8 cellular contexts compared by ENCODE assay signal in genomic region chr3:123586131-123586530, GRCh38. TPM values are rescaled to one million over a fixed set of nuclear protein-coding genes. Genes with fewer than 3 reads are reported as not detected.
DNase-seq lines count a peak whose midpoint lies in the region; ATAC-seq and TF ChIP-seq lines count a peak whose summit lies in the region.

No MANE protein-coding gene starts in this region.

- no peak overlapping the region for H3K27ac Mint-ChIP-seq in activated CD8-positive, alpha-beta T cell treated with anti-CD3 and anti-CD28 coated beads, Interleukin-2, amount 10 ng/mL, durations not matched to agents 7 days and 5 days

- POLR2A ChIA-PET in A673 (lab: Charles Lee; ENCODE audit: low non-redundant PET) = interaction anchor here (0.6 kb wide), 1 partner anchor 1502 kb away, joined by 5 read pairs; no protein-coding TSS in a partner anchor
- POLR2A ChIA-PET in HEK293 (lab: Yijun Ruan, JAX) = interaction anchor here (1.1 kb wide), 1 partner anchor 15 kb away, joined by 5 read pairs; no protein-coding TSS in a partner anchor
- POLR2A ChIA-PET in activated CD8-positive, alpha-beta T cell treated with anti-CD3 and anti-CD28 coated beads, Interleukin-2, amount 10 ng/mL, durations not matched to agents 7 days and 5 days (lab: Charles Lee) = interaction anchor here (1.9 kb wide), 1 partner anchor 11 kb away, joined by 5 read pairs; no protein-coding TSS in a partner anchor

- no peak for ATAC-seq in activated CD8-positive, alpha-beta T cell treated with anti-CD3 and anti-CD28 coated beads, Interleukin-2, amount 10 ng/mL, durations not matched to agents 7 days and 5 days
- no peak for ATAC-seq in HG03469 (IDR thresholded peaks at IDR 0.05; ENCODE audit: unreplicated experiment)
- ATAC-seq in HG03196 (IDR thresholded peaks at IDR 0.05; ENCODE audit: unreplicated experiment) = no peak

- CTCF ChIA-PET in A673 (lab: Charles Lee) (interaction anchor here (1.4 kb wide), 1 partner anchor 56 kb away, joined by 4 read pairs; no protein-coding TSS in a partner anchor), HEK293 (lab: Yijun Ruan, JAX) (no interaction called here)
- CTCF ChIA-PET in activated CD8-positive, alpha-beta T cell treated with anti-CD3 and anti-CD28 coated beads, Interleukin-2, amount 10 ng/mL, durations not matched to agents 7 days and 5 days (lab: Charles Lee) = interaction anchor here (1.4 to 2.3 kb wide), 2 partner anchors 26 to 138 kb away, joined by 3 to 8 read pairs; no protein-coding TSS in a partner anchor

- H3K27me3 ChIP-seq in A673 (replicated peaks; ENCODE audit: insufficient read depth, low read depth, low read length, poor library complexity) (no peaks in the 10 kb centered on the region), ovary (no peaks in the 10 kb centered on the region)

- H3K4me1 Mint-ChIP-seq in activated CD8-positive, alpha-beta T cell treated with anti-CD3 and anti-CD28 coated beads, Interleukin-2, amount 10 ng/mL, durations not matched to agents 7 days and 5 days (ENCODE audit: low read depth) = peaks cover 25% of the 10 kb centered on the region

- H3K4me1 ChIP-seq in A673 (ENCODE audit: insufficient read depth, low read length, poor library complexity, severe bottlenecking) (peaks cover 21% of the 10 kb centered on the region), HEK293 (ENCODE audit: control insufficient read depth, insufficient read depth, low read length) (peaks cover 3% of the 10 kb centered on the region; the same call in 1 of the 2 replicates), ovary (ENCODE audit: insufficient read depth) (peaks cover 3% of the 10 kb centered on the region)

- H3K36me3 Mint-ChIP-seq in activated CD8-positive, alpha-beta T cell treated with anti-CD3 and anti-CD28 coated beads, Interleukin-2, amount 10 ng/mL, durations not matched to agents 7 days and 5 days (ENCODE audit: low read depth) = peaks cover 40% of the 10 kb centered on the region

- H3K36me3 ChIP-seq in A673 (ENCODE audit: insufficient read depth, low read length, poor library complexity, severe bottlenecking) = peaks cover 9% of the 10 kb centered on the region
- H3K36me3 ChIP-seq in HEK293 (ENCODE audit: control insufficient read depth in 2 of 2, insufficient read depth in 1 of 2, low read length in 2 of 2) = peaks cover 0 to 25% of the 10 kb centered on the region in 2 experiments; a peak in 1 of 3 replicates
- no peaks in the 10 kb centered on the region for H3K36me3 ChIP-seq in ovary

- no TSS peak for BruUV-seq in A673 (replicated peaks; lab: Mats Ljungman, UMichigan)

- no peaks in the 10 kb centered on the region for H3K27me3 Mint-ChIP-seq in activated CD8-positive, alpha-beta T cell treated with anti-CD3 and anti-CD28 coated beads, Interleukin-2, amount 10 ng/mL, durations not matched to agents 7 days and 5 days (ENCODE audit: low read depth)

- intact Hi-C loops in A673 (cut with micrococcal nuclease; ENCODE audit: unreplicated experiment) (no loop called here), ovary (cut with DNase I) (no loop called here)

- TF ChIP-seq CTCF in A673 (conservative IDR thresholded peaks at IDR 0.05; ENCODE audit: low read depth, low read length) (no peak), HEK293 (tag by site-specific recombination; IDR thresholded peaks at IDR 0.05) (no peak), fibroblast of mammary gland (conservative IDR thresholded peaks at IDR 0.05; ENCODE audit: control insufficient read depth, insufficient read depth, low read depth, low read length) (no peak), ovary (IDR thresholded peaks at IDR 0.05) (no peak)

- 8 to 12% (median 8%) methylated on average over 10 of the region's 10 CpGs for WGBS in ovary, 3 donors

- peak overlapping the region; percentile 90 for H3K4me3 ChIP-seq in A673 (ENCODE audit: low read depth, low read length, poor library complexity, severe bottlenecking)
- peak overlapping the region; percentile 82 for H3K4me3 ChIP-seq in HEK293 (ENCODE audit: low read depth, low read length)
- peak overlapping the region; percentile 96 for H3K4me3 ChIP-seq in fibroblast of mammary gland (ENCODE audit: control insufficient read depth, low read depth, low read length)
- peak overlapping the region; percentile 93 for H3K4me3 ChIP-seq in ovary

- no peak overlapping the region for H3K4me3 Mint-ChIP-seq in activated CD8-positive, alpha-beta T cell treated with anti-CD3 and anti-CD28 coated beads, Interleukin-2, amount 10 ng/mL, durations not matched to agents 7 days and 5 days

- DNase-seq in A673 (ENCODE audit: low spot score) (peak; percentile 98), NCI-H510A treated with DMSO at 0.1 percent for 48 hours (lab: John Stamatoyannopoulos, UW) (peak; percentile 61), fibroblast of mammary gland (ENCODE audit: low read depth) (peak; percentile 48), ovary (peak in 1 of 5 donors; percentile 31)
- peak; percentile 50 for DNase-seq in activated CD8-positive, alpha-beta T cell treated with anti-CD3 and anti-CD28 coated beads, Interleukin-2, amount 10 ng/mL, durations not matched to agents 7 days and 5 days

- H3K27ac ChIP-seq in A673 (ENCODE audit: low read depth, low read length, poor library complexity, severe bottlenecking) (peak overlapping the region; percentile 95), HEK293 (ENCODE audit: extremely low read depth, low read depth, low read length) (peak overlapping the region; percentile 95), ovary (no peak overlapping the region)

- peaks cover 17% of the 10 kb centered on the region for H3K9me3 Mint-ChIP-seq in activated CD8-positive, alpha-beta T cell treated with anti-CD3 and anti-CD28 coated beads, Interleukin-2, amount 10 ng/mL, durations not matched to agents 7 days and 5 days (ENCODE audit: insufficient read depth)

- no peak for TF ChIP-seq POLR2A in ovary (IDR thresholded peaks at IDR 0.05)

- TF ChIP-seq EP300 in ovary (IDR thresholded peaks at IDR 0.05) = no peak

- H3K9me3 ChIP-seq in A673 (ENCODE audit: low read depth, low read length, poor library complexity, severe bottlenecking) = peaks cover 16% of the 10 kb centered on the region
- no peaks in the 10 kb centered on the region for H3K9me3 ChIP-seq in HEK293 (ENCODE audit: control insufficient read depth, insufficient read depth, low read depth, low read length)
- no peaks in the 10 kb centered on the region for H3K9me3 ChIP-seq in ovary

TF ChIP-seq in HEK293, 187 proteins besides CTCF, POLR2A, EP300 and RAD21 (continues in another document):
- TF ChIP-seq ZNF26 (tag by site-specific recombination; IDR thresholded peaks at IDR 0.05) = no peak
- TF ChIP-seq ZNF521 (tag by site-specific recombination; IDR thresholded peaks at IDR 0.05) = no peak
- no peak for TF ChIP-seq GFI1B (tag by site-specific recombination; IDR thresholded peaks at IDR 0.05)
- TF ChIP-seq ZSCAN18 (tag by site-specific recombination; IDR thresholded peaks at IDR 0.05) = no peak
- TF ChIP-seq ZNF544 (tag by site-specific recombination; IDR thresholded peaks at IDR 0.05) = no peak
- TF ChIP-seq HOXD13 (CRISPR knock-in tag; IDR thresholded peaks at IDR 0.05; ENCODE audit: borderline replicate concordance) = no peak
- TF ChIP-seq ZNF530 (tag by site-specific recombination; IDR thresholded peaks at IDR 0.05; ENCODE audit: low read depth) = no peak
- peak; percentile 88 for TF ChIP-seq GLIS1 (tag by site-specific recombination; IDR thresholded peaks at IDR 0.05)
- TF ChIP-seq KLF7 (tag by site-specific recombination; IDR thresholded peaks at IDR 0.05; ENCODE audit: borderline replicate concordance) = no peak
- no peak for TF ChIP-seq ZNF335 (tag by site-specific recombination; conservative IDR thresholded peaks at IDR 0.05)
- TF ChIP-seq ZFHX2 (tag by site-specific recombination; conservative IDR thresholded peaks at IDR 0.05) = no peak
- TF ChIP-seq GLIS2 (tag by site-specific recombination; IDR thresholded peaks at IDR 0.05) = peak; percentile 74

RNA-seq across cellular contexts. Expression of gene HACD2, which starts 1.3 kb away (rescaled TPM):
- total RNA-seq in A673 (2021) (45.4 and 49.3 TPM in 2 replicates), ovary (10 to 100 TPM; 12.6 to 33.2 (median 20.9) TPM)
- 10 to 100 TPM; 20.7 to 23.8 TPM for total RNA-seq in activated CD8-positive, alpha-beta T cell treated with anti-CD3 and anti-CD28 coated beads, Interleukin-2, amount 10 ng/mL, durations not matched to agents 7 days and 5 days
- 10 to 100 TPM; 13.1 to 22.2 TPM for polyA plus RNA-seq in ovary

Comparison
In these comparisons a context has a peak if more than half of its experiments do, and no peak if none do; other contexts are left out.
1. H3K27ac ChIP-seq: peak in A673 (single experiment) and HEK293 (single experiment); none in ovary (0 of 2).
2. Peak in every context shown above with its lines, with median percentiles within 50 percentile points of each other: H3K4me3 ChIP-seq.